2 cellular contexts compared by ENCODE assay signal in the genomic region with DNA sequence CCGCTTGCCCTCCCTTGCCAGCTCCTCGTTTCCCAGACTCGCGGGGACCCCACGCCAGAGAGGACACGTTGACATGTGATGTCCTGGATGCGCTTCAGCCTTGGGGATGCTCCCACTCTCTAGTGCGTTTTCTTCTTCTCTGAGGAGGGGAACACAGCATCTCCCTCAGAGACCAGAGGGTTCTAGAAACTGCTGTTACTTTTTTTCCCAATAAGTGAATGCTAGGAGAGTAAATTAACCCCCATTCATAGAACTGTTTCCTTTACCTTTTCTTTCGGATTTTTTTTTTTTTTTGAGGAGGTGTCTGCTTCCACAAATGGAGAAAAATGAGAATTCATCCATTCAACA.
TF ChIP-seq lines count a peak whose summit lies in the region.

No MANE protein-coding gene starts in this region.

TF ChIP-seq in IMR-90, 13 proteins besides CTCF, POLR2A, EP300 and RAD21:
- TF ChIP-seq CEBPB (IDR thresholded peaks at IDR 0.05; ENCODE audit: low read depth, low read length) (no peak), MXI1 (IDR thresholded peaks at IDR 0.05; ENCODE audit: borderline replicate concordance, low read depth, low read length) (no peak), SMC3 (IDR thresholded peaks at IDR 0.05; ENCODE audit: low read depth, low read length) (no peak), NFE2L2 (IDR thresholded peaks at IDR 0.05; ENCODE audit: low read depth, low read length) (no peak), MAZ (IDR thresholded peaks at IDR 0.05; ENCODE audit: borderline replicate concordance, low read depth, low read length) (no peak), FOS (IDR thresholded peaks at IDR 0.05; ENCODE audit: low read depth, low read length) (no peak), RFX5 (IDR thresholded peaks at IDR 0.05; ENCODE audit: low read depth, low read length) (no peak), BHLHE40 (IDR thresholded peaks at IDR 0.05; ENCODE audit: low read depth, low read length) (no peak), MAFK (IDR thresholded peaks at IDR 0.05; ENCODE audit: low read depth, low read length) (no peak), CHD1 (IDR thresholded peaks at IDR 0.05; ENCODE audit: low read depth, low read length) (no peak)
- TF ChIP-seq, protein P1, sequence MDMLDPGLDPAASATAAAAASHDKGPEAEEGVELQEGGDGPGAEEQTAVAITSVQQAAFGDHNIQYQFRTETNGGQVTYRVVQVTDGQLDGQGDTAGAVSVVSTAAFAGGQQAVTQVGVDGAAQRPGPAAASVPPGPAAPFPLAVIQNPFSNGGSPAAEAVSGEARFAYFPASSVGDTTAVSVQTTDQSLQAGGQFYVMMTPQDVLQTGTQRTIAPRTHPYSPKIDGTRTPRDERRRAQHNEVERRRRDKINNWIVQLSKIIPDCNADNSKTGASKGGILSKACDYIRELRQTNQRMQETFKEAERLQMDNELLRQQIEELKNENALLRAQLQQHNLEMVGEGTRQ (IDR thresholded peaks at IDR 0.05; ENCODE audit: low read depth, low read length): no peak
- TF ChIP-seq, protein P2, sequence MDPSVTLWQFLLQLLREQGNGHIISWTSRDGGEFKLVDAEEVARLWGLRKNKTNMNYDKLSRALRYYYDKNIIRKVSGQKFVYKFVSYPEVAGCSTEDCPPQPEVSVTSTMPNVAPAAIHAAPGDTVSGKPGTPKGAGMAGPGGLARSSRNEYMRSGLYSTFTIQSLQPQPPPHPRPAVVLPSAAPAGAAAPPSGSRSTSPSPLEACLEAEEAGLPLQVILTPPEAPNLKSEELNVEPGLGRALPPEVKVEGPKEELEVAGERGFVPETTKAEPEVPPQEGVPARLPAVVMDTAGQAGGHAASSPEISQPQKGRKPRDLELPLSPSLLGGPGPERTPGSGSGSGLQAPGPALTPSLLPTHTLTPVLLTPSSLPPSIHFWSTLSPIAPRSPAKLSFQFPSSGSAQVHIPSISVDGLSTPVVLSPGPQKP (IDR thresholded peaks at IDR 0.05; ENCODE audit: borderline replicate concordance, low read depth, low read length): no peak

TF ChIP-seq in HepG2, 621 proteins besides CTCF, POLR2A, EP300 and RAD21:
- TF ChIP-seq ZNF101 (CRISPR knock-in tag; IDR thresholded peaks at IDR 0.05; ENCODE audit: borderline replicate concordance, low read depth) (no peak), ZNF446 (CRISPR knock-in tag; IDR thresholded peaks at IDR 0.05) (no peak), HOXA5 (CRISPR knock-in tag; IDR thresholded peaks at IDR 0.05) (no peak), ZNF343 (CRISPR knock-in tag; IDR thresholded peaks at IDR 0.05) (no peak), ELF1 (CRISPR knock-in tag; IDR thresholded peaks at IDR 0.05) (no peak), AGO1 (IDR thresholded peaks at IDR 0.05; ENCODE audit: low read depth, low read length, poor library complexity, severe bottlenecking) (no peak), ZNF562 (CRISPR knock-in tag; IDR thresholded peaks at IDR 0.05; ENCODE audit: borderline replicate concordance) (no peak), MTA3 (CRISPR knock-in tag; IDR thresholded peaks at IDR 0.05) (no peak), GMEB2 (CRISPR knock-in tag; IDR thresholded peaks at IDR 0.05; ENCODE audit: low read depth) (no peak), AGO2 (optimal IDR thresholded peaks at IDR 0.05; ENCODE audit: low read depth, low read length) (no peak), POLR2G (IDR thresholded peaks at IDR 0.05; ENCODE audit: low read depth, low read length) (no peak), TCF7 (IDR thresholded peaks at IDR 0.05; ENCODE audit: low read depth) (no peak), REXO4 (CRISPR knock-in tag; IDR thresholded peaks at IDR 0.05; ENCODE audit: borderline replicate concordance) (no peak), GLI4 (CRISPR knock-in tag; IDR thresholded peaks at IDR 0.05; ENCODE audit: borderline replicate concordance) (no peak), MAX (IDR thresholded peaks at IDR 0.05) (no peak)
- TF ChIP-seq, protein P3, sequence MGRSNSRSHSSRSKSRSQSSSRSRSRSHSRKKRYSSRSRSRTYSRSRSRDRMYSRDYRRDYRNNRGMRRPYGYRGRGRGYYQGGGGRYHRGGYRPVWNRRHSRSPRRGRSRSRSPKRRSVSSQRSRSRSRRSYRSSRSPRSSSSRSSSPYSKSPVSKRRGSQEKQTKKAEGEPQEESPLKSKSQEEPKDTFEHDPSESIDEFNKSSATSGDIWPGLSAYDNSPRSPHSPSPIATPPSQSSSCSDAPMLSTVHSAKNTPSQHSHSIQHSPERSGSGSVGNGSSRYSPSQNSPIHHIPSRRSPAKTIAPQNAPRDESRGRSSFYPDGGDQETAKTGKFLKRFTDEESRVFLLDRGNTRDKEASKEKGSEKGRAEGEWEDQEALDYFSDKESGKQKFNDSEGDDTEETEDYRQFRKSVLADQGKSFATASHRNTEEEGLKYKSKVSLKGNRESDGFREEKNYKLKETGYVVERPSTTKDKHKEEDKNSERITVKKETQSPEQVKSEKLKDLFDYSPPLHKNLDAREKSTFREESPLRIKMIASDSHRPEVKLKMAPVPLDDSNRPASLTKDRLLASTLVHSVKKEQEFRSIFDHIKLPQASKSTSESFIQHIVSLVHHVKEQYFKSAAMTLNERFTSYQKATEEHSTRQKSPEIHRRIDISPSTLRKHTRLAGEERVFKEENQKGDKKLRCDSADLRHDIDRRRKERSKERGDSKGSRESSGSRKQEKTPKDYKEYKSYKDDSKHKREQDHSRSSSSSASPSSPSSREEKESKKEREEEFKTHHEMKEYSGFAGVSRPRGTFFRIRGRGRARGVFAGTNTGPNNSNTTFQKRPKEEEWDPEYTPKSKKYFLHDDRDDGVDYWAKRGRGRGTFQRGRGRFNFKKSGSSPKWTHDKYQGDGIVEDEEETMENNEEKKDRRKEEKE (IDR thresholded peaks at IDR 0.05): no peak
- TF ChIP-seq, protein P4, sequence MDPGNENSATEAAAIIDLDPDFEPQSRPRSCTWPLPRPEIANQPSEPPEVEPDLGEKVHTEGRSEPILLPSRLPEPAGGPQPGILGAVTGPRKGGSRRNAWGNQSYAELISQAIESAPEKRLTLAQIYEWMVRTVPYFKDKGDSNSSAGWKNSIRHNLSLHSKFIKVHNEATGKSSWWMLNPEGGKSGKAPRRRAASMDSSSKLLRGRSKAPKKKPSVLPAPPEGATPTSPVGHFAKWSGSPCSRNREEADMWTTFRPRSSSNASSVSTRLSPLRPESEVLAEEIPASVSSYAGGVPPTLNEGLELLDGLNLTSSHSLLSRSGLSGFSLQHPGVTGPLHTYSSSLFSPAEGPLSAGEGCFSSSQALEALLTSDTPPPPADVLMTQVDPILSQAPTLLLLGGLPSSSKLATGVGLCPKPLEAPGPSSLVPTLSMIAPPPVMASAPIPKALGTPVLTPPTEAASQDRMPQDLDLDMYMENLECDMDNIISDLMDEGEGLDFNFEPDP (CRISPR knock-in tag; conservative IDR thresholded peaks at IDR 0.05): no peak
- TF ChIP-seq, protein P5, sequence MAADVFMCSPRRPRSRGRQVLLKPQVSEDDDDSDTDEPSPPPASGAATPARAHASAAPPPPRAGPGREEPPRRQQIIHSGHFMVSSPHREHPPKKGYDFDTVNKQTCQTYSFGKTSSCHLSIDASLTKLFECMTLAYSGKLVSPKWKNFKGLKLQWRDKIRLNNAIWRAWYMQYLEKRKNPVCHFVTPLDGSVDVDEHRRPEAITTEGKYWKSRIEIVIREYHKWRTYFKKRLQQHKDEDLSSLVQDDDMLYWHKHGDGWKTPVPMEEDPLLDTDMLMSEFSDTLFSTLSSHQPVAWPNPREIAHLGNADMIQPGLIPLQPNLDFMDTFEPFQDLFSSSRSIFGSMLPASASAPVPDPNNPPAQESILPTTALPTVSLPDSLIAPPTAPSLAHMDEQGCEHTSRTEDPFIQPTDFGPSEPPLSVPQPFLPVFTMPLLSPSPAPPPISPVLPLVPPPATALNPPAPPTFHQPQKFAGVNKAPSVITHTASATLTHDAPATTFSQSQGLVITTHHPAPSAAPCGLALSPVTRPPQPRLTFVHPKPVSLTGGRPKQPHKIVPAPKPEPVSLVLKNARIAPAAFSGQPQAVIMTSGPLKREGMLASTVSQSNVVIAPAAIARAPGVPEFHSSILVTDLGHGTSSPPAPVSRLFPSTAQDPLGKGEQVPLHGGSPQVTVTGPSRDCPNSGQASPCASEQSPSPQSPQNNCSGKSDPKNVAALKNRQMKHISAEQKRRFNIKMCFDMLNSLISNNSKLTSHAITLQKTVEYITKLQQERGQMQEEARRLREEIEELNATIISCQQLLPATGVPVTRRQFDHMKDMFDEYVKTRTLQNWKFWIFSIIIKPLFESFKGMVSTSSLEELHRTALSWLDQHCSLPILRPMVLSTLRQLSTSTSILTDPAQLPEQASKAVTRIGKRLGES (CRISPR knock-in tag; IDR thresholded peaks at IDR 0.05; ENCODE audit: borderline replicate concordance): no peak
- TF ChIP-seq, protein P6, sequence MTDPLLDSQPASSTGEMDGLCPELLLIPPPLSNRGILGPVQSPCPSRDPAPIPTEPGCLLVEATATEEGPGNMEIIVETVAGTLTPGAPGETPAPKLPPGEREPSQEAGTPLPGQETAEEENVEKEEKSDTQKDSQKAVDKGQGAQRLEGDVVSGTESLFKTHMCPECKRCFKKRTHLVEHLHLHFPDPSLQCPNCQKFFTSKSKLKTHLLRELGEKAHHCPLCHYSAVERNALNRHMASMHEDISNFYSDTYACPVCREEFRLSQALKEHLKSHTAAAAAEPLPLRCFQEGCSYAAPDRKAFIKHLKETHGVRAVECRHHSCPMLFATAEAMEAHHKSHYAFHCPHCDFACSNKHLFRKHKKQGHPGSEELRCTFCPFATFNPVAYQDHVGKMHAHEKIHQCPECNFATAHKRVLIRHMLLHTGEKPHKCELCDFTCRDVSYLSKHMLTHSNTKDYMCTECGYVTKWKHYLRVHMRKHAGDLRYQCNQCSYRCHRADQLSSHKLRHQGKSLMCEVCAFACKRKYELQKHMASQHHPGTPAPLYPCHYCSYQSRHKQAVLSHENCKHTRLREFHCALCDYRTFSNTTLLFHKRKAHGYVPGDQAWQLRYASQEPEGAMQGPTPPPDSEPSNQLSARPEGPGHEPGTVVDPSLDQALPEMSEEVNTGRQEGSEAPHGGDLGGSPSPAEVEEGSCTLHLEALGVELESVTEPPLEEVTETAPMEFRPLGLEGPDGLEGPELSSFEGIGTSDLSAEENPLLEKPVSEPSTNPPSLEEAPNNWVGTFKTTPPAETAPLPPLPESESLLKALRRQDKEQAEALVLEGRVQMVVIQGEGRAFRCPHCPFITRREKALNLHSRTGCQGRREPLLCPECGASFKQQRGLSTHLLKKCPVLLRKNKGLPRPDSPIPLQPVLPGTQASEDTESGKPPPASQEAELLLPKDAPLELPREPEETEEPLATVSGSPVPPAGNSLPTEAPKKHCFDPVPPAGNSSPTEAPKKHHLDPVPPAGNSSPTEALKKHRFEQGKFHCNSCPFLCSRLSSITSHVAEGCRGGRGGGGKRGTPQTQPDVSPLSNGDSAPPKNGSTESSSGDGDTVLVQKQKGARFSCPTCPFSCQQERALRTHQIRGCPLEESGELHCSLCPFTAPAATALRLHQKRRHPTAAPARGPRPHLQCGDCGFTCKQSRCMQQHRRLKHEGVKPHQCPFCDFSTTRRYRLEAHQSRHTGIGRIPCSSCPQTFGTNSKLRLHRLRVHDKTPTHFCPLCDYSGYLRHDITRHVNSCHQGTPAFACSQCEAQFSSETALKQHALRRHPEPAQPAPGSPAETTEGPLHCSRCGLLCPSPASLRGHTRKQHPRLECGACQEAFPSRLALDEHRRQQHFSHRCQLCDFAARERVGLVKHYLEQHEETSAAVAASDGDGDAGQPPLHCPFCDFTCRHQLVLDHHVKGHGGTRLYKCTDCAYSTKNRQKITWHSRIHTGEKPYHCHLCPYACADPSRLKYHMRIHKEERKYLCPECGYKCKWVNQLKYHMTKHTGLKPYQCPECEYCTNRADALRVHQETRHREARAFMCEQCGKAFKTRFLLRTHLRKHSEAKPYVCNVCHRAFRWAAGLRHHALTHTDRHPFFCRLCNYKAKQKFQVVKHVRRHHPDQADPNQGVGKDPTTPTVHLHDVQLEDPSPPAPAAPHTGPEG (CRISPR knock-in tag; IDR thresholded peaks at IDR 0.05): no peak
- TF ChIP-seq, protein P7, sequence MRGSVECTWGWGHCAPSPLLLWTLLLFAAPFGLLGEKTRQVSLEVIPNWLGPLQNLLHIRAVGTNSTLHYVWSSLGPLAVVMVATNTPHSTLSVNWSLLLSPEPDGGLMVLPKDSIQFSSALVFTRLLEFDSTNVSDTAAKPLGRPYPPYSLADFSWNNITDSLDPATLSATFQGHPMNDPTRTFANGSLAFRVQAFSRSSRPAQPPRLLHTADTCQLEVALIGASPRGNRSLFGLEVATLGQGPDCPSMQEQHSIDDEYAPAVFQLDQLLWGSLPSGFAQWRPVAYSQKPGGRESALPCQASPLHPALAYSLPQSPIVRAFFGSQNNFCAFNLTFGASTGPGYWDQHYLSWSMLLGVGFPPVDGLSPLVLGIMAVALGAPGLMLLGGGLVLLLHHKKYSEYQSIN (CRISPR knock-in tag; IDR thresholded peaks at IDR 0.05; ENCODE audit: borderline replicate concordance): no peak
